ENCODE assay signal across 13 cellular contexts in the genomic region with DNA sequence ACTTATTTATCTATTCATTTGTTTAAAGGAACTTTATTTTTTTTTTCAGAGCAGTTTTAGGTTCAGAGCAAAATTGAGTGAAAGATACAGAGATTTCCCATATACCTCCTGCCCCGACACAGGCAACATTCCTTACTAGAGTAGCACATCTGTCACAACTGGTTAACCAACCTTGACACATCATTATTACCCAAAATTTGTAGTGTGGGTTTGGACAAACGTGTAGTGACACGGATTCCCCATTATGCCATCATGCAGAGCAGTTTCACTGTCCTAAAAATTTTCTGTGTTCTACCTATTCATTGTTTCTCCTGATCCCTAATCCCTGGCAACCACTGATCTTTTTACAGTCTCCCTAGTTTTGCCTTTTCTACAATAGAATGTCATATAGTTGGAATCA. TPM values are rescaled to one million over a fixed set of nuclear protein-coding genes. Genes with fewer than 3 reads are reported as not detected.
A peak's percentile ranks its signal among the peaks of the same experiment; 100 is the strongest.
DNase-seq lines count a peak whose midpoint lies in the region; ATAC-seq, FAIRE-seq and TF ChIP-seq lines count a peak whose summit lies in the region.
"Had no signal": no experiment of that assay in that cellular context is flagged by ENCODE, and none has a peak within 500 bp of the region (broad histone marks: within the 10 kb centered on the region; RNA-seq: fewer than 3 reads in every experiment).

No MANE protein-coding gene starts in this region.

- no peak for ATAC-seq in HG03432 (IDR thresholded peaks at IDR 0.05; ENCODE audit: unreplicated experiment)

- FAIRE-seq in bronchial epithelial cell (lab: Jason Lieb, UNC): no peak
- no peak for FAIRE-seq in keratinocyte (lab: Jason Lieb, UNC)

- dilution Hi-C loops in keratinocyte (cut with MboI; ENCODE audit: extremely low pct_ligation_motif_present, low sequenced_read_pairs): no loop called here

- no peak overlapping the region for H3K27ac Mint-ChIP-seq in immature natural killer cell
- H3K27ac Mint-ChIP-seq: CD4-positive, CD25-positive, alpha-beta regulatory T cell had no signal

- H4K20me1 ChIP-seq in keratinocyte (ENCODE audit: control insufficient read depth, extremely low read depth, insufficient read depth, low read length): no peaks in the 10 kb centered on the region
- H4K20me1 ChIP-seq: BLaER1 had no signal

- H3K27me3 ChIP-seq in SJSA1 (replicated peaks) (no peaks in the 10 kb centered on the region), bronchial epithelial cell (ENCODE audit: control insufficient read depth, insufficient read depth, low read length) (no peaks in the 10 kb centered on the region), keratinocyte (ENCODE audit: control insufficient read depth, extremely low read depth, insufficient read depth, low read length) (no peaks in the 10 kb centered on the region)
- H3K27me3 ChIP-seq: BLaER1 had no signal

- H3K4me1 ChIP-seq in SJSA1 (replicated peaks) (peaks cover 16% of the 10 kb centered on the region), keratinocyte (ENCODE audit: control insufficient read depth, extremely low read depth, insufficient read depth, low read length) (peaks cover 10% of the 10 kb centered on the region)
- H3K4me1 ChIP-seq: BLaER1 had no signal

- no peaks in the 10 kb centered on the region for H3K36me3 Mint-ChIP-seq in immature natural killer cell
- H3K36me3 Mint-ChIP-seq: CD4-positive, CD25-positive, alpha-beta regulatory T cell had no signal

- H3K4me2 ChIP-seq in keratinocyte (ENCODE audit: control insufficient read depth, extremely low read depth, insufficient read depth, low read depth, low read length): peak overlapping the region; percentile 29
- H3K4me2 ChIP-seq: BLaER1 had no signal

- no peak overlapping the region for H3K4me3 Mint-ChIP-seq in immature natural killer cell
- H3K4me3 Mint-ChIP-seq: CD4-positive, CD25-positive, alpha-beta regulatory T cell had no signal

- H3K27ac ChIP-seq in C4-2B: peak overlapping the region; percentile 35
- H3K27ac ChIP-seq in SJSA1: peak overlapping the region; percentile 71
- H3K27ac ChIP-seq in keratinocyte (ENCODE audit: control insufficient read depth, insufficient read depth, low read length): no peak overlapping the region
- H3K27ac ChIP-seq: BLaER1 had no signal

- H3K27me3 Mint-ChIP-seq in immature natural killer cell (ENCODE audit: low read depth in 3 of 3): peaks cover 0 to 3% (median 3%) of the 10 kb centered on the region in 3 donors
- H3K27me3 Mint-ChIP-seq: CD4-positive, CD25-positive, alpha-beta regulatory T cell had no signal

- H3K79me2 ChIP-seq in keratinocyte (ENCODE audit: control insufficient read depth, insufficient read depth, low read length): no peaks in the 10 kb centered on the region

- TF ChIP-seq CTCF in C4-2B (conservative IDR thresholded peaks at IDR 0.05) (no peak), bronchial epithelial cell (IDR thresholded peaks at IDR 0.05; ENCODE audit: insufficient read depth, low read length, severe bottlenecking) (no peak), keratinocyte (optimal IDR thresholded peaks at IDR 0.05 in 1 of 3, IDR thresholded peaks at IDR 0.05 in 1 of 3, conservative IDR thresholded peaks at IDR 0.05 in 1 of 3; ENCODE audit: extremely low read depth in 1 of 3, insufficient read depth in 2 of 3, low read length in 3 of 3) (no peak), foreskin fibroblast (IDR thresholded peaks at IDR 0.05; ENCODE audit: low read depth, low read length) (no peak)

- no peaks in the 10 kb centered on the region for H3K4me1 Mint-ChIP-seq in immature natural killer cell
- H3K4me1 Mint-ChIP-seq: CD4-positive, CD25-positive, alpha-beta regulatory T cell had no signal

- peak overlapping the region; percentile 30 for H2AFZ ChIP-seq in keratinocyte (ENCODE audit: control insufficient read depth, low read length)

- peaks cover 0 to under 1% (median 0%) of the 10 kb centered on the region in 6 donors for H3K9me3 Mint-ChIP-seq in immature natural killer cell

- DNase-seq in SJSA1 (ENCODE audit: low read depth in 1 of 2, low spot score in 2 of 2) (no peak), bronchial epithelial cell (ENCODE audit: low read depth) (peak; percentile 33), keratinocyte (ENCODE audit: low read depth, low spot score) (no peak), immature natural killer cell (no peak), foreskin fibroblast (no peak), NCI-H1694 (lab: John Stamatoyannopoulos, UW) (no peak)
- DNase-seq: 8988T; AML-193; CD4-positive, CD25-positive, alpha-beta regulatory T cell; H7 had no signal

- H3K36me3 ChIP-seq in SJSA1 (no peaks in the 10 kb centered on the region), bronchial epithelial cell (ENCODE audit: control insufficient read depth, insufficient read depth, low read length) (no peaks in the 10 kb centered on the region), keratinocyte (ENCODE audit: control insufficient read depth in 2 of 2, extremely low read depth in 1 of 2, insufficient read depth in 2 of 2, low read length in 2 of 2) (no peaks in the 10 kb centered on the region)
- H3K36me3 ChIP-seq: BLaER1 had no signal

- H3K9me1 ChIP-seq in keratinocyte (ENCODE audit: control insufficient read depth, extremely low read depth, insufficient read depth, low read length): no peaks in the 10 kb centered on the region

- H3K9ac ChIP-seq in keratinocyte (ENCODE audit: control insufficient read depth, extremely low read depth, insufficient read depth, low read length): no peak overlapping the region
- H3K9ac ChIP-seq: BLaER1 had no signal

- H3K9me3 ChIP-seq in SJSA1 (replicated peaks): no peaks in the 10 kb centered on the region
- H3K9me3 ChIP-seq in keratinocyte (ENCODE audit: control insufficient read depth, low read depth, low read length): no peaks in the 10 kb centered on the region

- H3K4me3 ChIP-seq in SJSA1: no peak overlapping the region
- H3K4me3 ChIP-seq in bronchial epithelial cell (ENCODE audit: low read depth, low read length): no peak overlapping the region
- H3K4me3 ChIP-seq in keratinocyte (ENCODE audit: control insufficient read depth in 2 of 3, extremely low read depth in 1 of 3, insufficient read depth in 2 of 3, low read depth in 1 of 3, low read length in 3 of 3): no peak overlapping the region
- no peak overlapping the region for H3K4me3 ChIP-seq in foreskin fibroblast (ENCODE audit: low read depth in 1 of 2, low read length in 2 of 2)
- H3K4me3 ChIP-seq: BLaER1 had no signal

RNA-seq across cellular contexts. Expression of gene LHFPL2, which starts 57.3 kb away (rescaled TPM):
- total RNA-seq in SJSA1 (2014; rRNA removed; shearing (Covaris generic)): 19.3 and 45.7 TPM in 2 replicates
- total RNA-seq in bronchial epithelial cell: 29.8 and 32.4 TPM in 2 replicates
- polyA plus RNA-seq in keratinocyte (9.6 to 12.3 TPM (median 11.4 TPM) in 3 replicates), immature natural killer cell (under 1 TPM in 2 of 3 donors, not detected in 1; 0.09 to 0.49 TPM)
- polyA plus RNA-seq in keratinocyte (2011; ENCODE audit: low read depth): 23.2 TPM
- 6.4 and 10.4 TPM in 2 replicates for polyA plus RNA-seq in keratinocyte (2011; cell fraction: cytosol; rRNA removed)
- 26.5 and 32.0 TPM in 2 replicates for polyA plus RNA-seq in keratinocyte (2011; cell fraction: nucleus; rRNA removed)
- 15.6 and 17.0 TPM in 2 replicates for polyA plus RNA-seq in keratinocyte (2012; ENCODE audit: low replicate concordance)
- polyA minus RNA-seq in keratinocyte: 12.9 to 24.7 TPM (median 13.4 TPM) in 3 replicates
- polyA minus RNA-seq in keratinocyte (2011; cell fraction: cytosol; rRNA and poly(A)+ RNA removed): 13.8 TPM
- polyA minus RNA-seq in keratinocyte (2011; cell fraction: nucleus; rRNA and poly(A)+ RNA removed): 27.1 and 43.7 TPM in 2 replicates
